8 cellular contexts compared by ENCODE assay signal in the genomic region with DNA sequence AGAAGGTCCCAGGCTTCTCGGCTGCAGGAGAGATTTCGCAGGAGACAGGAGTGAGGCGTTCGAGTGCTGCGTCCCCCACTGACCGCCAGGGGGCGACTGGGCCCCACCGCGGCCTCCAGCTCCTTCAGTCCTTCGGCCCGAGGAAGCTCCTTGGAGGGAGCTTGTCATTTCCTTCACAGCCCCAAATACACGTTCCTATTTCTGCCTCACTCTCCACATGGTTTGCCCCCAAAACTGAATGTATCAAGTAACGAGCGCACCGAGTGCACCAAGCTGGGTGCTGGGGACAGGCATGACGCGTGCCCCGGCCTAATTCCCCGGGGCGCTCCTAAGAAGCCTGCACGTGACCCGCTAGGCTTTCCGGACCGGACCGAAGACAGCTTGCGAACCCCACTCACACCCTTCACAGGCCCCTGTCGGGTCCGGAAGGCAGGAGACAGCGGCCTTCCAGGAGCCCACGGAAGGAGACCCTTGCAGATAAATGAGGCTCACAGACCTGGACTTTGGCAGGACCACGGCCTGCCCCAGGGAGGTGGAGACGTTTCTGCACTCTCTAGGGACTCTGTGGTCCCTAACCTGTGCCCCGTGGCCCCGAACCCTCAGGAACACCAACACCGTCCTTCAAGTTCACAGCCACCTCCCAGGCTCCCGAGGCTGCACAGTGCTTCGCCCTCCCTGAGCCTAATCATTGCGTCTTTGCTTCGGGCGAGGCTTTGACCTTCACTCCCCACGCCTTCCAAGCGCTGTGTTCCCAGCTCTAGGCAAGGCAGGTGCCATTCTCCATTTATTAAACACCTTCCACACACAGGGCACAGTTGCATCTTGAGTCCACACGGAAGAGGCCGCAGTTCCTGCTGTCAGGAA. TPM values are rescaled to one million over a fixed set of nuclear protein-coding genes. Genes with fewer than 3 reads are reported as not detected.
A peak's percentile ranks its signal among the peaks of the same experiment; 100 is the strongest.
DNase-seq lines count a peak whose midpoint lies in the region; ATAC-seq and TF ChIP-seq lines count a peak whose summit lies in the region.

No MANE protein-coding gene starts in this region.

- H3K4me1 ChIP-seq in Caco-2: peaks cover 14% of the 10 kb centered on the region
- H3K4me1 ChIP-seq in mucosa of rectum (ENCODE audit: control insufficient read depth in 2 of 2, insufficient read depth in 2 of 2, low read length in 2 of 2): peaks cover 11 to 25% of the 10 kb centered on the region in 2 donors

- H3K4me3 Mint-ChIP-seq in Caco-2 (ENCODE audit: unreplicated experiment): no peak overlapping the region
- no peak overlapping the region for H3K4me3 Mint-ChIP-seq in activated CD4-positive, alpha-beta T cell treated with anti-CD3 and anti-CD28 coated beads, Interleukin-2, amount 10 ng/mL, durations not matched to agents 7 days and 5 days

- intact Hi-C loops in Caco-2 (cut with micrococcal nuclease; ENCODE audit: unreplicated experiment): no loop called here

- TF ChIP-seq CTCF in Caco-2 (IDR thresholded peaks at IDR 0.05; ENCODE audit: insufficient read depth in 1 of 2, low read depth in 1 of 2, low read length in 1 of 2, severe bottlenecking in 1 of 2, unreplicated experiment in 1 of 2) (peak; percentile 47 to 76), NB4 (IDR thresholded peaks at IDR 0.05; ENCODE audit: low read depth, low read length) (peak; percentile 97)

- H3K27me3 Mint-ChIP-seq in Caco-2 (ENCODE audit: insufficient read depth, unreplicated experiment): no peaks in the 10 kb centered on the region
- H3K27me3 Mint-ChIP-seq in activated CD4-positive, alpha-beta T cell treated with anti-CD3 and anti-CD28 coated beads, Interleukin-2, amount 10 ng/mL, durations not matched to agents 7 days and 5 days: no peaks in the 10 kb centered on the region

- peak; percentile 76 for ATAC-seq in GM21390 (IDR thresholded peaks at IDR 0.05; ENCODE audit: unreplicated experiment)
- peak; percentile 63 for ATAC-seq in esophagus mucosa
- no peak for ATAC-seq in HG02623 (IDR thresholded peaks at IDR 0.05; ENCODE audit: unreplicated experiment)

- BruUV-seq in Caco-2 (replicated peaks; lab: Mats Ljungman, UMichigan): no TSS peak

- H3K36me3 Mint-ChIP-seq in Caco-2 (ENCODE audit: insufficient read depth, unreplicated experiment): no peaks in the 10 kb centered on the region
- no peaks in the 10 kb centered on the region for H3K36me3 Mint-ChIP-seq in activated CD4-positive, alpha-beta T cell treated with anti-CD3 and anti-CD28 coated beads, Interleukin-2, amount 10 ng/mL, durations not matched to agents 7 days and 5 days (ENCODE audit: low read depth)

- H3K27me3 ChIP-seq in Caco-2 (replicated peaks; ENCODE audit: control insufficient read depth, insufficient read depth, low read length): no peaks in the 10 kb centered on the region
- H3K27me3 ChIP-seq in mucosa of rectum (ENCODE audit: control insufficient read depth in 2 of 2, insufficient read depth in 2 of 2, low read length in 2 of 2): no peaks in the 10 kb centered on the region

- H3K4me3 ChIP-seq in Caco-2 (ENCODE audit: low read depth, low read length): no peak overlapping the region
- H3K4me3 ChIP-seq in NB4 (ENCODE audit: low read depth, low read length): no peak overlapping the region
- peak overlapping the region in 1 of 2 donors; percentile 14 for H3K4me3 ChIP-seq in mucosa of rectum (ENCODE audit: low read length in 2 of 2)

- H3K36me3 ChIP-seq in Caco-2 (ENCODE audit: control insufficient read depth, insufficient read depth, low read length): no peaks in the 10 kb centered on the region
- no peaks in the 10 kb centered on the region for H3K36me3 ChIP-seq in mucosa of rectum (ENCODE audit: control insufficient read depth in 2 of 2, insufficient read depth in 2 of 2, low read length in 2 of 2)

- CTCF ChIA-PET in Caco-2 (lab: Charles Lee): interaction anchor here (0.6 to 1.2 kb wide), 5 partner anchors 10 to 137 kb away, joined by 3 to 11 read pairs (median 4); a partner anchor contains a TSS
- CTCF ChIA-PET in activated CD4-positive, alpha-beta T cell treated with anti-CD3 and anti-CD28 coated beads, Interleukin-2, amount 10 ng/mL, durations not matched to agents 7 days and 5 days (lab: Charles Lee): interaction anchor here (0.7 to 1.8 kb wide), 5 partner anchors 10 to 77 kb away, joined by 3 to 7 read pairs (median 3); a partner anchor contains a TSS

- H3K27ac Mint-ChIP-seq in Caco-2 (ENCODE audit: unreplicated experiment): no peak overlapping the region
- no peak overlapping the region for H3K27ac Mint-ChIP-seq in activated CD4-positive, alpha-beta T cell treated with anti-CD3 and anti-CD28 coated beads, Interleukin-2, amount 10 ng/mL, durations not matched to agents 7 days and 5 days

- H3K9me3 ChIP-seq in Caco-2: no peaks in the 10 kb centered on the region
- H3K9me3 ChIP-seq in mucosa of rectum (ENCODE audit: control insufficient read depth in 2 of 2, low read length in 2 of 2): no peaks in the 10 kb centered on the region

- peak overlapping the region in 1 of 2 donors; percentile 9 for H3K9ac ChIP-seq in mucosa of rectum (ENCODE audit: low read depth in 1 of 2, low read length in 2 of 2)

- no peaks in the 10 kb centered on the region for H3K9me3 Mint-ChIP-seq in Caco-2 (ENCODE audit: unreplicated experiment)
- H3K9me3 Mint-ChIP-seq in activated CD4-positive, alpha-beta T cell treated with anti-CD3 and anti-CD28 coated beads, Interleukin-2, amount 10 ng/mL, durations not matched to agents 7 days and 5 days: no peaks in the 10 kb centered on the region

- no peak for TF ChIP-seq POLR2A in NB4 (IDR thresholded peaks at IDR 0.05; ENCODE audit: extremely low read depth, insufficient read length)

- DNase-seq in Caco-2 (peak in 1 of 2 experiments; percentile 60), NB4 (ENCODE audit: low read depth) (peak; percentile 75), substantia nigra (lab: John Stamatoyannopoulos, UW) (peak in 34 of 49 donors; percentile 9 to 73 (median 29))
- peak; percentile 56 for DNase-seq in activated CD4-positive, alpha-beta T cell treated with anti-CD3 and anti-CD28 coated beads, Interleukin-2, amount 10 ng/mL, durations not matched to agents 7 days and 5 days

- H3K27ac ChIP-seq in mucosa of rectum (ENCODE audit: low read depth in 2 of 2, low read length in 2 of 2) (peak overlapping the region; percentile 64 to 85), substantia nigra (ENCODE audit: low read depth, low read length, poor library complexity, severe bottlenecking) (no peak overlapping the region)

- H3K4me1 Mint-ChIP-seq in Caco-2 (ENCODE audit: low read depth, unreplicated experiment): no peaks in the 10 kb centered on the region
- H3K4me1 Mint-ChIP-seq in activated CD4-positive, alpha-beta T cell treated with anti-CD3 and anti-CD28 coated beads, Interleukin-2, amount 10 ng/mL, durations not matched to agents 7 days and 5 days: peaks cover 2% of the 10 kb centered on the region

- POLR2A ChIA-PET in Caco-2 (lab: Charles Lee): no interaction called here
- POLR2A ChIA-PET in activated CD4-positive, alpha-beta T cell treated with anti-CD3 and anti-CD28 coated beads, Interleukin-2, amount 10 ng/mL, durations not matched to agents 7 days and 5 days (lab: Charles Lee): no interaction called here

RNA-seq across cellular contexts. Expression of a gene that starts 13.0 kb away (rescaled TPM):
- 23.8 and 26.8 TPM in 2 replicates for total RNA-seq in Caco-2 (2022)
- 10 to 100 TPM; 34.3 to 35.9 TPM for total RNA-seq in activated CD4-positive, alpha-beta T cell treated with anti-CD3 and anti-CD28 coated beads, Interleukin-2, amount 10 ng/mL, durations not matched to agents 7 days and 5 days
- total RNA-seq in esophagus mucosa: 13.6 TPM
